Comparison of ENCODE assay signal across 8 cellular contexts in genomic region chr2:172556284-172557033, GRCh38. TPM values are rescaled to one million over a fixed set of nuclear protein-coding genes. Genes with fewer than 3 reads are reported as not detected.
DNase-seq lines count a peak whose midpoint lies in the region; FAIRE-seq and TF ChIP-seq lines count a peak whose summit lies in the region.

No MANE protein-coding gene starts in this region.

- H4K5ac ChIP-seq in H9 (ENCODE audit: insufficient read length, low read depth, low read length), result no peak overlapping the region

- H3K4me1 ChIP-seq in H9 (ENCODE audit: insufficient read depth, low read length), result peaks cover 8% of the 10 kb centered on the region; the same call in 1 of the 2 replicates
- H3K4me1 ChIP-seq in astrocyte (ENCODE audit: insufficient read depth, low read length), result peaks cover 23% of the 10 kb centered on the region
- H3K4me1 ChIP-seq in small intestine (ENCODE audit: control insufficient read depth in 2 of 2, insufficient read depth in 1 of 2, low read depth in 1 of 2, low read length in 1 of 2), result peaks cover 0 to 5% of the 10 kb centered on the region in 2 donors

- no peak overlapping the region for H2BK12ac ChIP-seq in H9 (ENCODE audit: insufficient read length, low read depth, low read length)

- POLR2A ChIA-PET in GM10248 (lab: Yijun Ruan, JAX), result interaction anchor here (0.6 kb wide), 1 partner anchor 866 kb away, joined by 8 read pairs; no protein-coding TSS in a partner anchor

- H2BK120ac ChIP-seq in H9 (ENCODE audit: low read depth, low read length, poor library complexity, severe bottlenecking), result no peak overlapping the region

- H3K14ac ChIP-seq in H9 (ENCODE audit: insufficient read depth, low read length), result no peak overlapping the region

- H2BK15ac ChIP-seq in H9 (ENCODE audit: low read depth, low read length), result no peak overlapping the region

- peak; percentile 84 for DNase-seq in GM10248 (ENCODE audit: extremely low spot score)
- peak; percentile 88 for DNase-seq in H9
- DNase-seq in LoVo (ENCODE audit: low spot score), result peak; percentile 59
- DNase-seq in T-helper 2 cell, result peak; percentile 38 to 79 (median 47)
- peak; percentile 41 for DNase-seq in astrocyte (ENCODE audit: low read depth)
- DNase-seq in small intestine, result peak; percentile 60
- DNase-seq in epidermal melanocyte (ENCODE audit: insufficient read length, low spot score), result no peak

- H3K27me3 ChIP-seq in H9 (ENCODE audit: insufficient read depth, low read length) (no peaks in the 10 kb centered on the region), astrocyte (ENCODE audit: insufficient read depth, low read length) (no peaks in the 10 kb centered on the region), small intestine (ENCODE audit: control insufficient read depth in 2 of 2, insufficient read depth in 2 of 2, low read length in 2 of 2) (no peaks in the 10 kb centered on the region)

- H3K4me3 ChIP-seq in astrocyte (ENCODE audit: insufficient read depth, low read depth, low read length) (peak overlapping the region; percentile 82), iPS-11a (ENCODE audit: low read depth, low read length) (peak overlapping the region; percentile 88), small intestine (ENCODE audit: low read depth in 1 of 2, low read length in 2 of 2) (peak overlapping the region; percentile 74 to 83)

- no peak overlapping the region for H2BK5ac ChIP-seq in H9 (ENCODE audit: insufficient read length, low read length)

- H3K9me3 Mint-ChIP-seq in H9 (peaks cover 0 to 4% of the 10 kb centered on the region in 2 experiments; a peak in 3 of 5 replicates), astrocyte (ENCODE audit: unreplicated experiment) (no peaks in the 10 kb centered on the region)

- peak overlapping the region; percentile 86 to 94 for H3K4me3 Mint-ChIP-seq in H9
- H3K4me3 Mint-ChIP-seq in astrocyte (ENCODE audit: unreplicated experiment), result peak overlapping the region; percentile 92

- H3K56ac ChIP-seq in H9 (ENCODE audit: insufficient read length, low read depth, low read length), result no peak overlapping the region

- no peak overlapping the region for H4K91ac ChIP-seq in H9 (ENCODE audit: insufficient read length, low read depth, low read length)

- no peak overlapping the region for H3T11ph ChIP-seq in H9 (ENCODE audit: low read length)

- H2BK20ac ChIP-seq in H9 (ENCODE audit: low read depth, low read length, poor library complexity, severe bottlenecking), result no peak overlapping the region

- CTCF ChIA-PET in GM10248 (lab: Yijun Ruan, JAX), result interaction anchor here (1.0 kb wide), 2 partner anchors 25 to 117 kb away, joined by 3 to 4 read pairs; no protein-coding TSS in a partner anchor

- no peaks in the 10 kb centered on the region for H3K79me1 ChIP-seq in H9 (ENCODE audit: insufficient read depth, low read depth, low read length, poor library complexity, severe bottlenecking)

- H3K27me3 Mint-ChIP-seq in H9 (ENCODE audit: low read depth) (no peaks in the 10 kb centered on the region; the same call in 1 of the 2 replicates), astrocyte (ENCODE audit: low read depth, unreplicated experiment) (no peaks in the 10 kb centered on the region)

- H3K27ac ChIP-seq in H9 (ENCODE audit: insufficient read length, low read depth, low read length) (no peak overlapping the region), astrocyte (ENCODE audit: low read depth, low read length) (peak overlapping the region; percentile 87), small intestine (ENCODE audit: low read depth in 1 of 2, low read length in 1 of 2) (peak overlapping the region; percentile 74 to 95)

- FAIRE-seq in astrocyte (lab: Jason Lieb, UNC) (no peak), small intestine (lab: Jason Lieb, UNC) (no peak)

- H3K9ac ChIP-seq in H9 (ENCODE audit: extremely low read depth, insufficient read length, low read length) (peak overlapping the region; percentile 67), astrocyte (ENCODE audit: low read length) (peak overlapping the region; percentile 90)

- TF ChIP-seq CTCF in GM10248 (IDR thresholded peaks at IDR 0.05; ENCODE audit: control extremely low read depth, extremely low read depth, low read depth, missing control alignments), result no peak
- no peak for TF ChIP-seq CTCF in H9 (conservative IDR thresholded peaks at IDR 0.05)
- no peak for TF ChIP-seq CTCF in astrocyte (IDR thresholded peaks at IDR 0.05; ENCODE audit: insufficient read depth, low read depth, low read length)

- H3K4me1 Mint-ChIP-seq in H9 (peaks cover 66 to 69% of the 10 kb centered on the region in 2 experiments), astrocyte (ENCODE audit: low read depth, unreplicated experiment) (peaks cover 45% of the 10 kb centered on the region)

- WGBS in H9 (ENCODE audit: extremely low coverage, insufficient read length, low lambda C conversion rate), result no CpG with 5 or more reads among the region's 52 CpGs
- 1 to 2% (median 1%) methylated on average over 50 to 52 of the region's 52 CpGs for WGBS in small intestine, 3 donors

- H3K4ac ChIP-seq in H9 (ENCODE audit: low read depth, low read length), result no peak overlapping the region

- no peak overlapping the region for H2AK5ac ChIP-seq in H9 (ENCODE audit: insufficient read length, low read length)

- H3K36me3 Mint-ChIP-seq in H9 (ENCODE audit: insufficient read depth in 1 of 3, low read depth in 3 of 3) (peaks cover 12 to 34% (median 19%) of the 10 kb centered on the region in 3 experiments; a peak in 6 of 7 replicates), astrocyte (ENCODE audit: low read depth, unreplicated experiment) (peaks cover 4% of the 10 kb centered on the region)

- peak overlapping the region; percentile 76 to 95 (median 83); a peak in 5 of 7 replicates for H3K27ac Mint-ChIP-seq in H9
- H3K27ac Mint-ChIP-seq in astrocyte (ENCODE audit: unreplicated experiment), result peak overlapping the region; percentile 81

- no peaks in the 10 kb centered on the region for H3K9me3 ChIP-seq in H9 (ENCODE audit: control insufficient read depth, low read depth, low read length)
- H3K9me3 ChIP-seq in astrocyte (ENCODE audit: insufficient read depth, low read depth, low read length), result no peaks in the 10 kb centered on the region
- no peaks in the 10 kb centered on the region for H3K9me3 ChIP-seq in small intestine (ENCODE audit: control insufficient read depth, low read depth)

- H3K79me2 ChIP-seq in H9 (ENCODE audit: insufficient read depth, low read length), result peaks cover 9% of the 10 kb centered on the region; the same call in 1 of the 2 replicates
- H3K79me2 ChIP-seq in astrocyte (ENCODE audit: insufficient read depth, low read length), result peaks cover 19% of the 10 kb centered on the region

- H4K20me1 ChIP-seq in H9 (ENCODE audit: control insufficient read depth, insufficient read depth, insufficient read length), result no peaks in the 10 kb centered on the region
- H4K20me1 ChIP-seq in astrocyte (ENCODE audit: insufficient read depth, low read length), result peaks cover 7% of the 10 kb centered on the region

- H4K8ac ChIP-seq in H9 (replicated peaks; ENCODE audit: insufficient read length, low read depth, low read length), result no peak overlapping the region

- H3K18ac ChIP-seq in H9 (ENCODE audit: insufficient read length, low read depth, low read length), result no peak overlapping the region

- H3K23me2 ChIP-seq in H9 (ENCODE audit: insufficient read length, low read depth, low read length, poor library complexity, severe bottlenecking), result peaks cover 4% of the 10 kb centered on the region

- no peak overlapping the region for H2AFZ ChIP-seq in H9 (ENCODE audit: low read length)
- H2AFZ ChIP-seq in astrocyte (ENCODE audit: low read depth, low read length), result peak overlapping the region; percentile 92

- H3K36me3 ChIP-seq in astrocyte (ENCODE audit: insufficient read depth, low read length) (no peaks in the 10 kb centered on the region), small intestine (ENCODE audit: control insufficient read depth in 2 of 2, insufficient read depth in 2 of 2, low read length in 2 of 2) (no peaks in the 10 kb centered on the region)

- H3K23ac ChIP-seq in H9 (ENCODE audit: insufficient read length, low read depth, low read length), result no peak overlapping the region

- peak overlapping the region; percentile 84 for H3K4me2 ChIP-seq in H9 (ENCODE audit: insufficient read depth, insufficient read length, low read length)
- H3K4me2 ChIP-seq in astrocyte (ENCODE audit: low read length), result peak overlapping the region; percentile 93

RNA-seq across cellular contexts. Expression of gene PDK1, which starts 0.6 kb away (rescaled TPM):
- total RNA-seq in H9 (2021) (74.4 and 74.7 TPM in 2 replicates), astrocyte (26.0 and 31.5 TPM in 2 replicates)
- polyA plus RNA-seq in small intestine, result 1 to 10 TPM; 2.7 to 6.2 (median 3.5) TPM
